25 cellular contexts compared by ENCODE assay signal in the genomic region with DNA sequence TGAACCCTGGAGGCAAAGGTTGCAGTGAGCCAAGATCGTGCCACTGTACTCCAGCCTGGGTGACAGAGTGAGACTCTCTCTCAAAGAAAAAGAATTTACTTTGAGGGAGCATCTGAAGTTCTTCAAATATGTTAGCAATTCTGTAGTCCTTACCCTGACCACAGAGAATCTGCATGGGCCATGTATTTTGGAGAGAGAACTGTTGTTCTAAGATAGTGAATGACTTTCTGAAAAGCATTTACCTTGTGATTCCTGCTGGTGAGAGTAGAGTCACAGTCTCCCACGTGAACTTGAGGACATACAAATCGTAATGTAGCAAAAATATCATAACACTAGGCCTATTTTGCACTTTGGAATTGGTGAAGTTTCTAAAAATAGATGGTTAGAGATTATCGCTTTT. TPM values are rescaled to one million over a fixed set of nuclear protein-coding genes. Genes with fewer than 3 reads are reported as not detected.
"Had no signal": no experiment of that assay in that cellular context is flagged by ENCODE, and none has a peak within 500 bp of the region (broad histone marks: within the 10 kb centered on the region; RNA-seq: fewer than 3 reads in every experiment).

No MANE protein-coding gene starts in this region.

- H3K27ac Mint-ChIP-seq: activated B cell treated with CpG ODN at 0.5 μM for 24 hours; activated CD4-positive, alpha-beta memory T cell treated with anti-CD3 and anti-CD28 coated beads, Interleukin-2, amount 10 ng/mL, durations not matched to agents 7 days and 5 days; activated CD4-positive, alpha-beta T cell treated with anti-CD3 and anti-CD28 coated beads, Interleukin-2, amount 10 ng/mL, durations not matched to agents 7 days and 5 days; activated naive CD4-positive, alpha-beta T cell treated with anti-CD3 and anti-CD28 coated beads, Interleukin-2, amount 50 U/mL, for 72 hours; activated naive CD8-positive, alpha-beta T cell treated with anti-CD3 and anti-CD28 coated beads, Interleukin-2, amount 50 U/mL, for 24 hours; T-helper 17 cell had no signal

- DNase-seq: activated B cell treated with CpG ODN at 0.5 μM for 24 hours; activated CD4-positive, alpha-beta memory T cell treated with anti-CD3 and anti-CD28 coated beads, Interleukin-2, amount 10 ng/mL, durations not matched to agents 7 days and 5 days; activated CD4-positive, alpha-beta T cell treated with anti-CD3 and anti-CD28 coated beads for 1 hour; activated CD4-positive, alpha-beta T cell treated with anti-CD3 and anti-CD28 coated beads, Interleukin-2, amount 10 ng/mL, durations not matched to agents 7 days and 5 days; activated naive CD8-positive, alpha-beta T cell treated with anti-CD3 and anti-CD28 coated beads, Interleukin-2, amount 50 U/mL, for 24 hours; activated T-cell treated with anti-CD3 and anti-CD28 coated beads for 4 hours; amniotic stem cell; brain microvascular endothelial cell; cerebellar nuclear complex; MG63; MV-4-11; NCI-H1092 treated with DMSO at 0.1 percent for 48 hours; NCI-H1417 treated with DMSO at 0.1 percent for 48 hours; NCI-H1694; NCI-H2029 treated with DMSO at 0.1 percent for 48 hours; NCI-H510A treated with DMSO at 0.1 percent for 48 hours; NCI-H69; PC-9; SHP77 treated with DMSO at 0.1 percent for 48 hours; T-helper 17 cell; T-helper 9 cell had no signal

- H3K9me3 Mint-ChIP-seq: activated B cell treated with CpG ODN at 0.5 μM for 24 hours; activated CD4-positive, alpha-beta memory T cell treated with anti-CD3 and anti-CD28 coated beads, Interleukin-2, amount 10 ng/mL, durations not matched to agents 7 days and 5 days; activated CD4-positive, alpha-beta T cell treated with anti-CD3 and anti-CD28 coated beads, Interleukin-2, amount 10 ng/mL, durations not matched to agents 7 days and 5 days; activated naive CD4-positive, alpha-beta T cell treated with anti-CD3 and anti-CD28 coated beads, Interleukin-2, amount 50 U/mL, for 72 hours; activated naive CD8-positive, alpha-beta T cell treated with anti-CD3 and anti-CD28 coated beads, Interleukin-2, amount 50 U/mL, for 24 hours had no signal

- H3K4me3 Mint-ChIP-seq: activated B cell treated with CpG ODN at 0.5 μM for 24 hours; activated CD4-positive, alpha-beta memory T cell treated with anti-CD3 and anti-CD28 coated beads, Interleukin-2, amount 10 ng/mL, durations not matched to agents 7 days and 5 days; activated CD4-positive, alpha-beta T cell treated with anti-CD3 and anti-CD28 coated beads, Interleukin-2, amount 10 ng/mL, durations not matched to agents 7 days and 5 days; activated naive CD8-positive, alpha-beta T cell treated with anti-CD3 and anti-CD28 coated beads, Interleukin-2, amount 50 U/mL, for 24 hours; T-helper 17 cell had no signal

- H3K27me3 Mint-ChIP-seq: activated B cell treated with CpG ODN at 0.5 μM for 24 hours; activated CD4-positive, alpha-beta memory T cell treated with anti-CD3 and anti-CD28 coated beads, Interleukin-2, amount 10 ng/mL, durations not matched to agents 7 days and 5 days; activated CD4-positive, alpha-beta T cell treated with anti-CD3 and anti-CD28 coated beads, Interleukin-2, amount 10 ng/mL, durations not matched to agents 7 days and 5 days; T-helper 17 cell had no signal

- ATAC-seq: activated naive CD4-positive, alpha-beta T cell treated with anti-CD3 and anti-CD28 coated beads, Interleukin-2, amount 50 U/mL, for 72 hours; activated naive CD8-positive, alpha-beta T cell treated with anti-CD3 and anti-CD28 coated beads, Interleukin-2, amount 50 U/mL, for 24 hours; T-helper 17 cell had no signal

RNA-seq across cellular contexts. Expression of gene FANCD2OS, which starts 11.3 kb away (rescaled TPM):
- total RNA-seq: activated B cell treated with CpG ODN at 0.5 μM for 24 hours; activated CD4-positive, alpha-beta memory T cell treated with anti-CD3 and anti-CD28 coated beads, Interleukin-2, amount 10 ng/mL, durations not matched to agents 7 days and 5 days; activated CD4-positive, alpha-beta T cell treated with anti-CD3 and anti-CD28 coated beads, Interleukin-2, amount 10 ng/mL, durations not matched to agents 7 days and 5 days; activated CD8-positive, alpha-beta memory T cell treated with anti-CD3 and anti-CD28 coated beads for 36 hours; activated naive CD4-positive, alpha-beta T cell treated with anti-CD3 and anti-CD28 coated beads, Interleukin-2, amount 50 U/mL, for 72 hours; ascending aorta; cardiac muscle cell; PC-9; T-helper 17 cell had no signal
- polyA plus RNA-seq: cardiac muscle cell had no signal
